ENCODE assay signal across 10 cellular contexts in genomic region chr3:185688808-185689207, GRCh38.
DNase-seq lines count a peak whose midpoint lies in the region; ATAC-seq and TF ChIP-seq lines count a peak whose summit lies in the region.
"Had no signal": no experiment of that assay in that cellular context is flagged by ENCODE, and none has a peak within 500 bp of the region (broad histone marks: within the 10 kb centered on the region; RNA-seq: fewer than 3 reads in every experiment).

No MANE protein-coding gene starts in this region.

- peak overlapping the region; percentile 84 for H3K27ac ChIP-seq in RWPE1
- no peak overlapping the region for H3K27ac ChIP-seq in MM.1S (ENCODE audit: low read length)
- H3K27ac ChIP-seq: WERI-Rb-1 had no signal

- H2AFZ ChIP-seq in MM.1S (ENCODE audit: low read length), result no peak overlapping the region

- POLR2A ChIA-PET in RWPE1 (lab: Yijun Ruan, JAX; ENCODE audit: low non-redundant PET), result interaction anchor here (0.6 kb wide), 1 partner anchor 17 kb away, joined by 3 read pairs; no protein-coding TSS in a partner anchor

- H3K27me3 ChIP-seq in MM.1S (replicated peaks; ENCODE audit: insufficient read depth, low read length), result no peaks in the 10 kb centered on the region

- no peak for ATAC-seq in GM18498 (IDR thresholded peaks at IDR 0.05; ENCODE audit: unreplicated experiment)

- H3K4me3 ChIP-seq in foreskin fibroblast (ENCODE audit: low read depth in 1 of 2, low read length in 2 of 2), result no peak overlapping the region
- H3K4me3 ChIP-seq in MM.1S (ENCODE audit: low read length), result no peak overlapping the region

- CTCF ChIA-PET in RWPE1 (lab: Yijun Ruan, JAX), result interaction anchor here (1.4 kb wide), 1 partner anchor 12 kb away, joined by 6 read pairs; no protein-coding TSS in a partner anchor

- no peaks in the 10 kb centered on the region for H3K9me3 ChIP-seq in MM.1S (replicated peaks; ENCODE audit: insufficient read depth, low read length)

- H3K9ac ChIP-seq in MM.1S (ENCODE audit: low read length), result no peak overlapping the region

- no peaks in the 10 kb centered on the region for H3K79me2 ChIP-seq in MM.1S (ENCODE audit: low read length)

- no peaks in the 10 kb centered on the region for H4K20me1 ChIP-seq in MM.1S (ENCODE audit: insufficient read depth, low read length)

- H3K36me3 ChIP-seq in MM.1S (replicated peaks; ENCODE audit: insufficient read depth, low read length), result no peaks in the 10 kb centered on the region

- no peaks in the 10 kb centered on the region for H3F3A ChIP-seq in MM.1S (ENCODE audit: insufficient read depth, low read length)

- no peaks in the 10 kb centered on the region for H3K4me1 ChIP-seq in MM.1S (ENCODE audit: low read length)

- H3K4me2 ChIP-seq in MM.1S (ENCODE audit: low read depth, low read length), result no peak overlapping the region

- DNase-seq in activated T-cell treated with anti-CD3 and anti-CD28 coated beads, Interleukin-2, amount 50 U/mL, for 48 hours, result peak; percentile 24 to 35
- DNase-seq in activated T-cell treated with anti-CD3 and anti-CD28 coated beads for 4 hours (no peak), RWPE1 (ENCODE audit: low spot score) (peak; percentile 95), foreskin fibroblast (peak; percentile 98 to 99), MM.1S (no peak), ureter (ENCODE audit: low spot score) (no peak)
- DNase-seq in stimulated activated CD8-positive, alpha-beta memory T cell treated with anti-CD3 and anti-CD28 coated beads, Interleukin-4, amount 100 ng/mL, for 48 hours, result peak; percentile 46
- DNase-seq: DMS79 treated with DMSO at 0.1 percent for 48 hours, WERI-Rb-1 had no signal

- H3K9me2 ChIP-seq in MM.1S (replicated peaks; ENCODE audit: insufficient read depth, low read length), result no peaks in the 10 kb centered on the region

- TF ChIP-seq CTCF in RWPE1 (conservative IDR thresholded peaks at IDR 0.05; ENCODE audit: low read depth) (no peak), foreskin fibroblast (IDR thresholded peaks at IDR 0.05; ENCODE audit: low read depth, low read length) (no peak), MM.1S (IDR thresholded peaks at IDR 0.05; ENCODE audit: low read length) (no peak)

Comparison
In these comparisons a context has a peak if more than half of its experiments do, and no peak if none do; other contexts are left out.
1. DNase-seq: peak in activated T-cell treated with anti-CD3 and anti-CD28 coated beads, Interleukin-2, amount 50 U/mL, for 48 hours (2 of 2), RWPE1 (single experiment), foreskin fibroblast (2 of 2) and stimulated activated CD8-positive, alpha-beta memory T cell treated with anti-CD3 and anti-CD28 coated beads, Interleukin-4, amount 100 ng/mL, for 48 hours (single experiment); none in activated T-cell treated with anti-CD3 and anti-CD28 coated beads for 4 hours (single experiment), MM.1S (single experiment) and ureter (single experiment).